31 cellular contexts compared by ENCODE assay signal in the genomic region with DNA sequence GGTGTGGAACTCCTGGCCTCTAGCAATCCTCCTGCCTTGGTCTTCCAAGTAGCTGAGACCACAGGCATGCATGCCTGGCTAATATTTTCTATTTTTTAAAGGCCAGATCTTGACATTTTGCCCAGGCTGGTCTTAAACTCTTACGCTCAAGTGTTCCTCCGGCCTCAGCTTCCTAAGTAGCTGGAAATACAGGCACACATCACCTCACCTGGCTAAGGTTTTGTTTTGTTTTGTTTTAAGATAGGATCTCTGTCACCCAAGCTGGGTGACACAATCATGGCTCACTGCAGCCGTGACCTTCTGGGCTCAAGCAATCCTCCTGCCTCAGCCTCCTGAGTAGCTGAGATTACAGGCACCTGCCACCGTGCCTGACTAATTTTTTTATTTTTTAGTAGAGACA. TPM values are rescaled to one million over a fixed set of nuclear protein-coding genes. Genes with fewer than 3 reads are reported as not detected.
A peak's percentile ranks its signal among the peaks of the same experiment; 100 is the strongest.
DNase-seq lines count a peak whose midpoint lies in the region; ATAC-seq and TF ChIP-seq lines count a peak whose summit lies in the region.
"Had no signal": no experiment of that assay in that cellular context is flagged by ENCODE, and none has a peak within 500 bp of the region (broad histone marks: within the 10 kb centered on the region; RNA-seq: fewer than 3 reads in every experiment).

No MANE protein-coding gene starts in this region.

- H3K4me2 ChIP-seq in HCT116 (ENCODE audit: low read length) = no peak overlapping the region
- no peak overlapping the region for H3K4me2 ChIP-seq in PC-3 (ENCODE audit: low read length)
- no peak overlapping the region for H3K4me2 ChIP-seq in parathyroid adenoma (ENCODE audit: low read length)

- TF ChIP-seq POLR2A in HCT116 (IDR thresholded peaks at IDR 0.05; ENCODE audit: borderline replicate concordance, extremely low read depth, insufficient read depth, insufficient read length) = no peak

- no peaks in the 10 kb centered on the region for H3K79me2 ChIP-seq in HCT116 (ENCODE audit: insufficient read depth, low read length)
- no peaks in the 10 kb centered on the region for H3K79me2 ChIP-seq in PC-3 (ENCODE audit: low read length)
- no peaks in the 10 kb centered on the region for H3K79me2 ChIP-seq in parathyroid adenoma

- ATAC-seq in HCT116 (no peak), PC-3 (peak; percentile 17; the same call in 1 of the 2 replicates)
- ATAC-seq: left lobe of liver; stimulated activated naive CD8-positive, alpha-beta T cell treated with anti-CD3 and anti-CD28 coated beads, Interleukin-15, Interleukin-2, amounts not matched to agents 100 U/mL and 50 U/mL, for 24 hours; T-helper 17 cell had no signal

- no peak overlapping the region for H3K9ac ChIP-seq in HCT116 (ENCODE audit: low read length)
- H3K9ac ChIP-seq in PC-3 (ENCODE audit: low read length) = no peak overlapping the region
- H3K9ac ChIP-seq in parathyroid adenoma = no peak overlapping the region

- no peaks in the 10 kb centered on the region for H3K9me2 ChIP-seq in HCT116 (ENCODE audit: insufficient read depth)
- no peaks in the 10 kb centered on the region for H3K9me2 ChIP-seq in PC-3 (replicated peaks; ENCODE audit: low read length)

- RAD21 ChIA-PET in HCT116 (lab: Charles Lee; ENCODE audit: low non-redundant PET in 1 of 2, low total read pairs in 2 of 2, uncharacterized antibody in 2 of 2, unreplicated experiment in 2 of 2) = interaction anchor here in 1 of 2 experiments (0.6 kb wide), 1 partner anchor 387 kb away, joined by 3 read pairs; no protein-coding TSS in a partner anchor

- peak overlapping the region; percentile 6 for H2AFZ ChIP-seq in HCT116 (ENCODE audit: low read depth, low read length, poor library complexity, severe bottlenecking)
- H2AFZ ChIP-seq in PC-3 (ENCODE audit: low read length) = peak overlapping the region; percentile 15; the same call in 1 of the 2 replicates
- peak overlapping the region; percentile 68 for H2AFZ ChIP-seq in parathyroid adenoma

- intact Hi-C loops in HCT116 (cut with micrococcal nuclease) = no loop called here
- intact Hi-C loops in PC-3 (cut with micrococcal nuclease) = no loop called here

- H3F3A ChIP-seq in PC-3 (ENCODE audit: low read length, unreplicated experiment) = no peaks in the 10 kb centered on the region

- H3K4me1 ChIP-seq in HCT116 (ENCODE audit: control insufficient read depth in 1 of 2, insufficient read depth in 2 of 2, low read length in 2 of 2) (peaks cover 10 to 42% of the 10 kb centered on the region in 2 experiments; a peak in 3 of 4 replicates), PC-3 (ENCODE audit: insufficient read depth, low read length) (0 out of 2 replicates have a peak, but pooled peaks cover 6% of the 10 kb centered on the region), parathyroid adenoma (peaks cover 15% of the 10 kb centered on the region)
- H3K4me1 ChIP-seq: vagina had no signal

- no peaks in the 10 kb centered on the region for H3K27me3 ChIP-seq in HCT116 (ENCODE audit: insufficient read depth, low read length)
- no peaks in the 10 kb centered on the region for H3K27me3 ChIP-seq in PC-3 (ENCODE audit: low read length)
- no peaks in the 10 kb centered on the region for H3K27me3 ChIP-seq in parathyroid adenoma (ENCODE audit: control insufficient read depth, insufficient read depth, low read length)
- H3K27me3 ChIP-seq: testis, vagina had no signal

- TF ChIP-seq RAD21 in HCT116 (IDR thresholded peaks at IDR 0.05; ENCODE audit: low read depth) = no peak

- H3K36me3 ChIP-seq in HCT116 (ENCODE audit: control insufficient read depth in 1 of 2, insufficient read depth in 2 of 2, low read length in 2 of 2) (no peaks in the 10 kb centered on the region; a peak in 1 of 4 replicates), PC-3 (ENCODE audit: low read depth, low read length) (no peaks in the 10 kb centered on the region), parathyroid adenoma (ENCODE audit: control insufficient read depth, insufficient read depth, low read length) (no peaks in the 10 kb centered on the region)
- H3K36me3 ChIP-seq: vagina had no signal

- H3K27ac ChIP-seq in HCT116 (ENCODE audit: low read depth, low read length) = no peak overlapping the region
- no peak overlapping the region for H3K27ac ChIP-seq in PC-3 (ENCODE audit: low read length)
- H3K27ac ChIP-seq in parathyroid adenoma = peak overlapping the region; percentile 64
- H3K27ac ChIP-seq: SK-N-MC, testis, vagina had no signal

- POLR2A ChIA-PET in HCT116 (lab: Charles Lee) = interaction anchor here (1.8 kb wide), 1 partner anchor 9 kb away, joined by 8 read pairs; the partner anchor contains the start of gene IL27RA
- POLR2A ChIA-PET in PC-3 (lab: Charles Lee; ENCODE audit: unreplicated experiment) = no interaction called here

- CTCF ChIA-PET in HCT116 (lab: Charles Lee) (interaction anchor here (1.8 kb wide), 1 partner anchor 37 kb away, joined by 6 read pairs; no protein-coding TSS in a partner anchor), PC-3 (lab: Charles Lee) (interaction anchor here (0.7 kb wide), 1 partner anchor 25 kb away, joined by 3 read pairs; no protein-coding TSS in a partner anchor)

- H4K20me1 ChIP-seq in HCT116 (ENCODE audit: insufficient read depth) (no peaks in the 10 kb centered on the region), PC-3 (ENCODE audit: low read length) (no peaks in the 10 kb centered on the region)

- TF ChIP-seq CTCF in HCT116 (IDR thresholded peaks at IDR 0.05 in 2 of 3, conservative IDR thresholded peaks at IDR 0.05 in 1 of 3; ENCODE audit: borderline replicate concordance in 1 of 3, insufficient read depth in 1 of 3, low read depth in 2 of 3, low read length in 2 of 3) (no peak), PC-3 (conservative IDR thresholded peaks at IDR 0.05; ENCODE audit: low read depth, low read length) (no peak), parathyroid adenoma (IDR thresholded peaks at IDR 0.05) (no peak)

- H3K4me3 ChIP-seq in HCT116 (replicated peaks in 1 of 2; ENCODE audit: low read depth in 1 of 2, low read length in 2 of 2) (no peak overlapping the region), PC-3 (ENCODE audit: low read length) (no peak overlapping the region), parathyroid adenoma (ENCODE audit: low read depth, low read length) (no peak overlapping the region)
- H3K4me3 ChIP-seq: SK-N-MC, testis, vagina had no signal

- H3K9me3 ChIP-seq in HCT116 (ENCODE audit: control insufficient read depth in 1 of 2, insufficient read depth in 1 of 2, low read depth in 1 of 2, low read length in 2 of 2) = no peaks in the 10 kb centered on the region
- H3K9me3 ChIP-seq in PC-3 (ENCODE audit: low read length) = no peaks in the 10 kb centered on the region
- no peaks in the 10 kb centered on the region for H3K9me3 ChIP-seq in parathyroid adenoma (ENCODE audit: control insufficient read depth, low read length)
- H3K9me3 ChIP-seq: testis, vagina had no signal

- DNase-seq in HCT116 (ENCODE audit: low read depth, low spot score) (no peak), PC-3 (peak; percentile 57), fibroblast of gingiva (ENCODE audit: low read depth) (peak; percentile 60), COLO829 (ENCODE audit: low spot score) (no peak), NCI-H187 treated with DMSO at 0.1 percent for 48 hours (lab: John Stamatoyannopoulos, UW) (no peak), amygdala (lab: John Stamatoyannopoulos, UW) (no peak), SHP77 treated with DMSO at 0.1 percent for 48 hours (lab: John Stamatoyannopoulos, UW) (no peak)
- DNase-seq: activated CD4-positive, alpha-beta memory T cell treated with anti-CD3 and anti-CD28 coated beads, Interleukin-2, amount 10 ng/mL, durations not matched to agents 7 days and 5 days; activated CD4-positive, alpha-beta T cell treated with anti-CD3 and anti-CD28 coated beads for 1 hour; CD4-positive, CD25-positive, alpha-beta regulatory T cell; effector CD8-positive, alpha-beta T cell; hypothalamus; naive B cell; NCI-H1105 treated with DMSO at 0.1 percent for 48 hours; NCI-H2029 treated with DMSO at 0.1 percent for 48 hours; NCI-H446; occipital lobe; stimulated activated naive CD8-positive, alpha-beta T cell treated with anti-CD3 and anti-CD28 coated beads, Interleukin-15, Interleukin-2, amounts not matched to agents 100 U/mL and 50 U/mL, for 24 hours; T-helper 17 cell; testis had no signal

- BruUV-seq in HCT116 (replicated peaks; lab: Mats Ljungman, UMichigan) (no TSS peak), PC-3 (replicated peaks; lab: Mats Ljungman, UMichigan) (no TSS peak)

TF ChIP-seq in HCT116, 20 proteins besides CTCF, POLR2A, EP300 and RAD21 (continues in another document):
- no peak for TF ChIP-seq REST (IDR thresholded peaks at IDR 0.05; ENCODE audit: low read depth)

RNA-seq across cellular contexts. Expression of gene RLN3, which starts 5.5 kb away (rescaled TPM):
- total RNA-seq in HCT116 (2021; ENCODE audit: unreplicated experiment) (not detected), PC-3 (2014; rRNA removed) (not detected in 2 replicates)
- polyA plus RNA-seq in HCT116 (2012) = not detected in 2 replicates
- total RNA-seq: activated CD4-positive, alpha-beta memory T cell treated with anti-CD3 and anti-CD28 coated beads, Interleukin-2, amount 10 ng/mL, durations not matched to agents 7 days and 5 days; activated naive CD4-positive, alpha-beta T cell treated with anti-CD3 and anti-CD28 coated beads, Interleukin-2, amount 50 U/mL, for 72 hours; activated T-helper 2 cell treated with anti-CD3 and anti-CD28 coated beads, Interferon-gamma antibody, Interleukin-2, Interleukin-4, amounts not matched to agents 10 μg/mL and 5 μg/mL and 100 μg/mL, durations not matched to agents 14 hours and 24 hours and 36 hours; CD4-positive, CD25-positive, alpha-beta regulatory T cell; epithelial cell of proximal tubule; frontal cortex; left lobe of liver; mesothelial cell of epicardium; occipital lobe; pulmonary artery endothelial cell; skeletal muscle tissue; T-helper 17 cell; testis; vagina had no signal

RNA-seq across cellular contexts. Expression of gene IL27RA, which starts 9.1 kb away (rescaled TPM):
- total RNA-seq in HCT116 (2021; ENCODE audit: unreplicated experiment) = 18.3 TPM
- 13.6 and 17.7 TPM in 2 replicates for polyA plus RNA-seq in HCT116 (2012)
- total RNA-seq in PC-3 (2014; rRNA removed) = 14.2 and 14.7 TPM in 2 replicates

RNA-seq across cellular contexts. Expression of gene RFX1, which starts 16.3 kb away (rescaled TPM):
- total RNA-seq in HCT116 (2021; ENCODE audit: unreplicated experiment) = 16.3 TPM
- 10.5 and 15.3 TPM in 2 replicates for polyA plus RNA-seq in HCT116 (2012)
- total RNA-seq in PC-3 (2014; rRNA removed) = 7.5 and 9.2 TPM in 2 replicates

RNA-seq across cellular contexts. Expression of gene PALM3, which starts 39.4 kb away (rescaled TPM):
- total RNA-seq in HCT116 (2021; ENCODE audit: unreplicated experiment) = 3.3 TPM
- polyA plus RNA-seq in HCT116 (2012) = 1.3 and 2.6 TPM in 2 replicates
- 2.3 and 4.8 TPM in 2 replicates for total RNA-seq in PC-3 (2014; rRNA removed)
- total RNA-seq: activated CD4-positive, alpha-beta memory T cell treated with anti-CD3 and anti-CD28 coated beads, Interleukin-2, amount 10 ng/mL, durations not matched to agents 7 days and 5 days; activated naive CD4-positive, alpha-beta T cell treated with anti-CD3 and anti-CD28 coated beads, Interleukin-2, amount 50 U/mL, for 72 hours; CD4-positive, CD25-positive, alpha-beta regulatory T cell; skeletal muscle tissue; T-helper 17 cell had no signal
- polyA plus RNA-seq: CD4-positive, CD25-positive, alpha-beta regulatory T cell had no signal

RNA-seq across cellular contexts. Expression of gene MISP3, which starts 50.1 kb away (rescaled TPM):
- total RNA-seq in HCT116 (2021; ENCODE audit: unreplicated experiment) (5.2 TPM), PC-3 (2014; rRNA removed) (6.1 and 7.8 TPM in 2 replicates)
- 3.8 and 5.6 TPM in 2 replicates for polyA plus RNA-seq in HCT116 (2012)
- total RNA-seq: skeletal muscle tissue had no signal

Comparison
In these comparisons a context has a peak if more than half of its experiments do, and no peak if none do; other contexts are left out.
1. DNase-seq: peak in PC-3 (single experiment) and fibroblast of gingiva (single experiment); none in HCT116 (single experiment), COLO829 (single experiment), NCI-H187 treated with DMSO at 0.1 percent for 48 hours (single experiment), amygdala (0 of 56) and SHP77 treated with DMSO at 0.1 percent for 48 hours (single experiment).
2. H2AFZ ChIP-seq: peak in every context shown above with its lines; median percentile 68 in parathyroid adenoma; 15 in PC-3; 6 in HCT116.